ENCODE assay signal across 10 cellular contexts in genomic region chr22:46792061-46792796, GRCh38. TPM values are rescaled to one million over a fixed set of nuclear protein-coding genes. Genes with fewer than 3 reads are reported as not detected.
DNase-seq lines count a peak whose midpoint lies in the region; ATAC-seq, FAIRE-seq and TF ChIP-seq lines count a peak whose summit lies in the region.
"Had no signal": no experiment of that assay in that cellular context is flagged by ENCODE, and none has a peak within 500 bp of the region (broad histone marks: within the 10 kb centered on the region; RNA-seq: fewer than 3 reads in every experiment).

No MANE protein-coding gene starts in this region.

- peaks cover 4 to 16% of the 10 kb centered on the region in 2 donors for H3K36me3 ChIP-seq in kidney (ENCODE audit: control insufficient read depth in 1 of 2, insufficient read depth in 2 of 2, low read length in 2 of 2)

- no peak overlapping the region for H3K9ac ChIP-seq in kidney (ENCODE audit: low read length in 2 of 2)

- H3K36me3 Mint-ChIP-seq in activated T-cell treated with anti-CD3 and anti-CD28 coated beads, Interleukin-2, amount 50 U/mL, for 72 hours (ENCODE audit: insufficient read depth in 2 of 2): peaks cover 0 to 3% of the 10 kb centered on the region in 2 donors
- H3K36me3 Mint-ChIP-seq in activated naive CD4-positive, alpha-beta T cell treated with anti-CD3 and anti-CD28 coated beads, Interleukin-2, amount 50 U/mL, for 72 hours: peaks cover 0 to 12% of the 10 kb centered on the region in 2 donors

- no peak for TF ChIP-seq CTCF in kidney (IDR thresholded peaks at IDR 0.05; ENCODE audit: borderline replicate concordance, extremely low read depth, insufficient read depth)

- peak overlapping the region; percentile 83 for H3K27ac Mint-ChIP-seq in activated T-cell treated with anti-CD3 and anti-CD28 coated beads, Interleukin-2, amount 50 U/mL, for 72 hours
- peak overlapping the region; percentile 95 to 97 for H3K27ac Mint-ChIP-seq in activated naive CD4-positive, alpha-beta T cell treated with anti-CD3 and anti-CD28 coated beads, Interleukin-2, amount 50 U/mL, for 72 hours

- no peaks in the 10 kb centered on the region for H3K9me3 Mint-ChIP-seq in activated T-cell treated with anti-CD3 and anti-CD28 coated beads, Interleukin-2, amount 50 U/mL, for 72 hours
- no peaks in the 10 kb centered on the region for H3K9me3 Mint-ChIP-seq in activated naive CD4-positive, alpha-beta T cell treated with anti-CD3 and anti-CD28 coated beads, Interleukin-2, amount 50 U/mL, for 72 hours

- H3K27me3 Mint-ChIP-seq in activated T-cell treated with anti-CD3 and anti-CD28 coated beads, Interleukin-2, amount 50 U/mL, for 72 hours (ENCODE audit: low read depth): no peaks in the 10 kb centered on the region

- no peaks in the 10 kb centered on the region for H3K9me3 ChIP-seq in kidney (ENCODE audit: control insufficient read depth in 1 of 2, low read length in 2 of 2)

- peak overlapping the region; percentile 55 to 82 for H3K4me3 Mint-ChIP-seq in activated T-cell treated with anti-CD3 and anti-CD28 coated beads, Interleukin-2, amount 50 U/mL, for 72 hours

- H3K4me1 Mint-ChIP-seq in activated T-cell treated with anti-CD3 and anti-CD28 coated beads, Interleukin-2, amount 50 U/mL, for 72 hours (ENCODE audit: low read depth): peaks cover 49% of the 10 kb centered on the region

- intact Hi-C loops in kidney (cut with DNase I): no loop called here

- H3K4me3 ChIP-seq in kidney (ENCODE audit: low read length in 2 of 2): no peak overlapping the region

- no peak for DNase-seq in activated T-cell treated with anti-CD3 and anti-CD28 coated beads, Interleukin-2, amount 50 U/mL, for 72 hours
- no peak for DNase-seq in activated T-cell treated with anti-CD3 and anti-CD28 coated beads, Interleukin-2, amount 50 U/mL, for 1 hour
- no peak for DNase-seq in activated naive CD4-positive, alpha-beta T cell treated with anti-CD3 and anti-CD28 coated beads, Interleukin-2, amount 50 U/mL, for 72 hours (ENCODE audit: low spot score in 2 of 2)
- DNase-seq in kidney (peak; percentile 66), substantia nigra (lab: John Stamatoyannopoulos, UW) (no peak), A172 (ENCODE audit: low spot score) (no peak)
- DNase-seq: cerebellar nuclear complex, NCI-H1417 treated with DMSO at 0.1 percent for 48 hours had no signal

- no peak for ATAC-seq in activated T-cell treated with anti-CD3 and anti-CD28 coated beads, Interleukin-2, amount 50 U/mL, for 72 hours (replicated peaks in 1 of 2)
- no peak for ATAC-seq in activated naive CD4-positive, alpha-beta T cell treated with anti-CD3 and anti-CD28 coated beads, Interleukin-2, amount 50 U/mL, for 72 hours
- ATAC-seq in HG03175 (IDR thresholded peaks at IDR 0.05; ENCODE audit: unreplicated experiment): no peak
- ATAC-seq in HG03460 (IDR thresholded peaks at IDR 0.05; ENCODE audit: unreplicated experiment): no peak

- no peak for FAIRE-seq in kidney (lab: Jason Lieb, UNC)

- H3K4me1 ChIP-seq in kidney (ENCODE audit: control insufficient read depth in 1 of 2, insufficient read depth in 1 of 2, low read depth in 1 of 2, low read length in 2 of 2): no peaks in the 10 kb centered on the region

- H3K27ac ChIP-seq in kidney (ENCODE audit: low read depth in 2 of 2, low read length in 2 of 2): no peak overlapping the region
- peak overlapping the region; percentile 58 for H3K27ac ChIP-seq in substantia nigra (ENCODE audit: low read depth, low read length, poor library complexity, severe bottlenecking)

RNA-seq across cellular contexts. Expression of gene TBC1D22A, which starts 29.8 kb away (rescaled TPM):
- total RNA-seq in activated T-cell treated with anti-CD3 and anti-CD28 coated beads, Interleukin-2, amount 50 U/mL, for 72 hours: 10 to 100 TPM; 29.5 to 34.8 TPM
- total RNA-seq in activated naive CD4-positive, alpha-beta T cell treated with anti-CD3 and anti-CD28 coated beads, Interleukin-2, amount 50 U/mL, for 72 hours: 10 to 100 TPM; 17.8 to 50.8 TPM
- total RNA-seq in kidney: 39.4 TPM
- 24.6 TPM for polyA plus RNA-seq in kidney (ENCODE audit: insufficient read depth, low read depth, low replicate concordance)
- 7.3 and 7.9 TPM in 2 replicates for total RNA-seq in A172 (2014; rRNA removed; shearing (Covaris generic))

RNA-seq across cellular contexts. Expression of gene CERK, which starts 54.2 kb away (rescaled TPM):
- total RNA-seq in activated T-cell treated with anti-CD3 and anti-CD28 coated beads, Interleukin-2, amount 50 U/mL, for 72 hours: 10 to 100 TPM; 38.6 to 53.1 TPM
- 10 to 100 TPM; 44.8 to 48.0 TPM for total RNA-seq in activated naive CD4-positive, alpha-beta T cell treated with anti-CD3 and anti-CD28 coated beads, Interleukin-2, amount 50 U/mL, for 72 hours
- 28.2 TPM for total RNA-seq in kidney
- 21.6 TPM for polyA plus RNA-seq in kidney (ENCODE audit: insufficient read depth, low read depth, low replicate concordance)
- total RNA-seq in A172 (2014; rRNA removed; shearing (Covaris generic)): 33.8 and 34.9 TPM in 2 replicates
